13 cellular contexts compared by ENCODE assay signal in genomic region chr5:153445875-153446567, GRCh38. TPM values are rescaled to one million over a fixed set of nuclear protein-coding genes. Genes with fewer than 3 reads are reported as not detected.
DNase-seq lines count a peak whose midpoint lies in the region; ATAC-seq and TF ChIP-seq lines count a peak whose summit lies in the region.
"Had no signal": no experiment of that assay in that cellular context is flagged by ENCODE, and none has a peak within 500 bp of the region (broad histone marks: within the 10 kb centered on the region; RNA-seq: fewer than 3 reads in every experiment).

No MANE protein-coding gene starts in this region.

- intact Hi-C loops in right cardiac atrium (cut with DNase I), result no loop called here
- intact Hi-C loops in Right ventricle myocardium superior (cut with DNase I), result no loop called here

- H3K4me2 ChIP-seq in hepatocyte, result peak overlapping the region; percentile 27

- H3K4me1 ChIP-seq in right cardiac atrium (ENCODE audit: control insufficient read depth, insufficient read depth, low read length), result no peaks in the 10 kb centered on the region
- H3K4me1 ChIP-seq in SJCRH30, result no peaks in the 10 kb centered on the region; the same call in 1 of the 2 replicates
- no peaks in the 10 kb centered on the region for H3K4me1 ChIP-seq in hepatocyte (ENCODE audit: insufficient read depth)
- H3K4me1 ChIP-seq: BE2C had no signal

- H3K36me3 ChIP-seq in SJCRH30 (no peaks in the 10 kb centered on the region), hepatocyte (replicated peaks; ENCODE audit: insufficient read depth, low read depth) (no peaks in the 10 kb centered on the region)
- H3K36me3 ChIP-seq: BE2C had no signal

- no peak for DNase-seq in right cardiac atrium
- no peak for DNase-seq in Right ventricle myocardium superior
- peak; percentile 70 to 76 for DNase-seq in SJCRH30
- peak; percentile 16 for DNase-seq in hepatocyte (ENCODE audit: low spot score)
- DNase-seq in stimulated activated CD8-positive, alpha-beta memory T cell treated with anti-CD3 and anti-CD28 coated beads, Interleukin-4, amount 100 ng/mL, for 48 hours, result no peak
- no peak for DNase-seq in activated CD4-positive, CD25-positive, alpha-beta regulatory T cell treated with anti-CD3 and anti-CD28 coated beads, Interleukin-2, amount 50 U/mL, for 72 hours
- no peak for DNase-seq in activated CD4-positive, alpha-beta T cell treated with anti-CD3 and anti-CD28 coated beads, Interleukin-2, amount 50 U/mL, for 1 hour
- DNase-seq: BE2C; stimulated activated CD4-positive, alpha-beta T cell treated with anti-CD3 and anti-CD28 coated beads, Interleukin-4, amount 100 ng/mL, for 1 hour had no signal

- H3K79me2 ChIP-seq in hepatocyte, result no peaks in the 10 kb centered on the region

- no peak overlapping the region for H3K27ac ChIP-seq in right cardiac atrium (ENCODE audit: low read length)
- H3K27ac ChIP-seq in SJCRH30, result peak overlapping the region; percentile 21; the same call in 1 of the 2 replicates
- no peak overlapping the region for H3K27ac ChIP-seq in hepatocyte
- H3K27ac ChIP-seq: HL-60 had no signal

- H3K27me3 ChIP-seq in right cardiac atrium (ENCODE audit: control insufficient read depth, insufficient read depth), result no peaks in the 10 kb centered on the region
- no peaks in the 10 kb centered on the region for H3K27me3 ChIP-seq in SJCRH30
- no peaks in the 10 kb centered on the region for H3K27me3 ChIP-seq in hepatocyte
- H3K27me3 ChIP-seq: BE2C had no signal

- H3K9me2 ChIP-seq in hepatocyte (replicated peaks; ENCODE audit: insufficient read depth), result no peaks in the 10 kb centered on the region

- H3K9me3 ChIP-seq in right cardiac atrium (ENCODE audit: control insufficient read depth, low read length) (no peaks in the 10 kb centered on the region), SJCRH30 (replicated peaks) (no peaks in the 10 kb centered on the region), hepatocyte (ENCODE audit: low read depth) (no peaks in the 10 kb centered on the region)
- H3K9me3 ChIP-seq: BE2C had no signal

- no peak overlapping the region for H3K4me3 ChIP-seq in right cardiac atrium (ENCODE audit: low read length)
- no peak overlapping the region for H3K4me3 ChIP-seq in SJCRH30
- no peak overlapping the region for H3K4me3 ChIP-seq in hepatocyte
- H3K4me3 ChIP-seq: GM12878 had no signal

- TF ChIP-seq CTCF in hepatocyte (IDR thresholded peaks at IDR 0.05; ENCODE audit: poor library complexity), result no peak

- peak; percentile 31 to 33 for ATAC-seq in right cardiac atrium
- no peak for ATAC-seq in Right ventricle myocardium superior (ENCODE audit: poor library complexity)
- ATAC-seq in esophagus mucosa, result no peak
- ATAC-seq: GM12878 had no signal

- H2AFZ ChIP-seq in hepatocyte, result no peak overlapping the region

- WGBS in right cardiac atrium, result 31% methylated on average over 9 of the region's 9 CpGs
- 55% methylated on average over 9 of the region's 9 CpGs for WGBS in hepatocyte (ENCODE audit: low lambda C conversion rate, missing lambda C conversion rate)

- no peaks in the 10 kb centered on the region for H4K20me1 ChIP-seq in hepatocyte (ENCODE audit: insufficient read depth, poor library complexity, severe bottlenecking)

RNA-seq across cellular contexts. Expression of gene GRIA1, which starts 44.4 kb away (rescaled TPM):
- total RNA-seq in right cardiac atrium (1 to 10 TPM in 1 of 4 donors, under 1 TPM in 3; 0.42 to 1.2 (median 0.44) TPM), Right ventricle myocardium superior (0.05 TPM), hepatocyte (0.50 and 0.64 TPM in 2 replicates), esophagus mucosa (not detected)
- polyA plus RNA-seq in right cardiac atrium (0.20 TPM), hepatocyte (0.29 and 0.54 TPM in 2 replicates)
- total RNA-seq in SJCRH30 (2014; rRNA removed; shearing (Covaris generic)), result not detected in 2 replicates
- total RNA-seq: mucosa of gallbladder had no signal

Comparison
In these comparisons a context has a peak if more than half of its experiments do, and no peak if none do; other contexts are left out.
1. ATAC-seq: peak in right cardiac atrium (2 of 2); none in Right ventricle myocardium superior (single experiment) and esophagus mucosa (single experiment).
2. DNase-seq: peak in SJCRH30 (2 of 2) and hepatocyte (single experiment); none in right cardiac atrium (0 of 3), Right ventricle myocardium superior (single experiment), stimulated activated CD8-positive, alpha-beta memory T cell treated with anti-CD3 and anti-CD28 coated beads, Interleukin-4, amount 100 ng/mL, for 48 hours (single experiment), activated CD4-positive, CD25-positive, alpha-beta regulatory T cell treated with anti-CD3 and anti-CD28 coated beads, Interleukin-2, amount 50 U/mL, for 72 hours (single experiment) and activated CD4-positive, alpha-beta T cell treated with anti-CD3 and anti-CD28 coated beads, Interleukin-2, amount 50 U/mL, for 1 hour (single experiment).